Comparison of ENCODE assay signal across 10 cellular contexts in the genomic region with DNA sequence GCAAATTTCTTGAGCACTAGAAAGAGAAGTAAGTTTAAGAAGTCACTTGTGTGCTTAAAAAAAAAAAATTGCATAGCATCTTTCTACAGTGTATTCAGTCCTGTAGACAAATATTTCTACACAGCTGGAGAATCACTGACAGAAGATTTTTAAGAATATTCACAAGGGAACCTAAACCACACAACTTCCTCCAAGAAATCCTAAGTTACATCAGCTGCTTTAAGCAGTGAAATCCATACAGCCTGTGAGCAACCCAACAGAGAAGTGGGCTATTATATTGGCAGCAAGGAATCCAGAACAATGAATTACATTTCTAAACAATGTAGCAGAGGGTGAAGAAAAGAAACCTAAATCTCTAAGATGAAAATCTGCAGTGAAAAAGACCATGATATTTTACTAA. TPM values are rescaled to one million over a fixed set of nuclear protein-coding genes. Genes with fewer than 3 reads are reported as not detected.
DNase-seq lines count a peak whose midpoint lies in the region; ATAC-seq and TF ChIP-seq lines count a peak whose summit lies in the region.
"Had no signal": no experiment of that assay in that cellular context is flagged by ENCODE, and none has a peak within 500 bp of the region (broad histone marks: within the 10 kb centered on the region; RNA-seq: fewer than 3 reads in every experiment).

No MANE protein-coding gene starts in this region.

- no peak for TF ChIP-seq EP300 in tibial nerve (IDR thresholded peaks at IDR 0.05)

- H3K9me3 Mint-ChIP-seq in activated T-cell treated with anti-CD3 and anti-CD28 coated beads, Interleukin-2, amount 50 U/mL, for 72 hours = no peaks in the 10 kb centered on the region
- H3K9me3 Mint-ChIP-seq: nephron progenitor cell had no signal

- no peaks in the 10 kb centered on the region for H3K36me3 Mint-ChIP-seq in activated T-cell treated with anti-CD3 and anti-CD28 coated beads, Interleukin-2, amount 50 U/mL, for 72 hours (ENCODE audit: insufficient read depth in 2 of 2)

- TF ChIP-seq CTCF in brain microvascular endothelial cell (IDR thresholded peaks at IDR 0.05; ENCODE audit: low read depth, low read length, missing control alignments) = no peak
- TF ChIP-seq CTCF in lung (IDR thresholded peaks at IDR 0.05; ENCODE audit: control extremely low read depth, extremely low read depth) = no peak
- TF ChIP-seq CTCF in tibial nerve (IDR thresholded peaks at IDR 0.05) = no peak
- no peak for TF ChIP-seq CTCF in lower leg skin (IDR thresholded peaks at IDR 0.05)

- H3K4me3 Mint-ChIP-seq in activated T-cell treated with anti-CD3 and anti-CD28 coated beads, Interleukin-2, amount 50 U/mL, for 72 hours = peak overlapping the region; percentile 20 to 25
- H3K4me3 Mint-ChIP-seq: nephron progenitor cell had no signal

- peaks cover 72% of the 10 kb centered on the region for H3K4me1 Mint-ChIP-seq in activated T-cell treated with anti-CD3 and anti-CD28 coated beads, Interleukin-2, amount 50 U/mL, for 72 hours (ENCODE audit: low read depth)

- H3K9me3 ChIP-seq in lung (ENCODE audit: control insufficient read depth in 2 of 2, insufficient read depth in 1 of 2, low read length in 1 of 2) (no peaks in the 10 kb centered on the region), tibial nerve (no peaks in the 10 kb centered on the region)

- H3K36me3 ChIP-seq in brain microvascular endothelial cell (replicated peaks) (no peaks in the 10 kb centered on the region), lung (ENCODE audit: control insufficient read depth in 2 of 2, insufficient read depth in 2 of 2, low read length in 2 of 2) (no peaks in the 10 kb centered on the region), tibial nerve (no peaks in the 10 kb centered on the region)

- no peaks in the 10 kb centered on the region for H3K27me3 Mint-ChIP-seq in activated T-cell treated with anti-CD3 and anti-CD28 coated beads, Interleukin-2, amount 50 U/mL, for 72 hours (ENCODE audit: low read depth)

- in situ Hi-C loops in brain microvascular endothelial cell (cut with HindIII; ENCODE audit: low pct_ligation_motif_present, low sequenced_read_pairs) = no loop called here

- intact Hi-C loops in lower leg skin (cut with DNase I; ENCODE audit: low total_unique reads) = no loop called here

- H3K4me1 ChIP-seq in lung (ENCODE audit: control insufficient read depth in 2 of 2, insufficient read depth in 2 of 2, low read length in 2 of 2) (peaks cover 10 to 12% of the 10 kb centered on the region in 2 donors), tibial nerve (peaks cover 0 to 63% (median 7%) of the 10 kb centered on the region in 4 donors)

- TF ChIP-seq POLR2A in tibial nerve (IDR thresholded peaks at IDR 0.05) = no peak
- TF ChIP-seq POLR2A in lower leg skin (IDR thresholded peaks at IDR 0.05) = no peak

- no peak for ATAC-seq in activated T-cell treated with anti-CD3 and anti-CD28 coated beads, Interleukin-2, amount 50 U/mL, for 72 hours (replicated peaks in 1 of 2)
- peak; percentile 3 for ATAC-seq in lung (ENCODE audit: insufficient read depth, low FRiP score)

- H3K27ac ChIP-seq in brain microvascular endothelial cell (peak overlapping the region; percentile 91), lung (ENCODE audit: low read depth in 1 of 2, low read length in 1 of 2) (peak overlapping the region in 1 of 2 donors; percentile 73), tibial nerve (peak overlapping the region; percentile 29 to 88 (median 59))

- no peaks in the 10 kb centered on the region for H3K27me3 ChIP-seq in brain microvascular endothelial cell (replicated peaks)
- H3K27me3 ChIP-seq in lung (ENCODE audit: control insufficient read depth, insufficient read depth) = no peaks in the 10 kb centered on the region
- H3K27me3 ChIP-seq in tibial nerve = no peaks in the 10 kb centered on the region

- H3K4me3 ChIP-seq in brain microvascular endothelial cell (ENCODE audit: low read depth, low read length) (peak overlapping the region; percentile 20), lung (no peak overlapping the region), tibial nerve (peak overlapping the region; percentile 2 to 64 (median 28)), lower leg skin (ENCODE audit: low read depth, poor library complexity, severe bottlenecking) (no peak overlapping the region)

- H3K27ac Mint-ChIP-seq in activated T-cell treated with anti-CD3 and anti-CD28 coated beads, Interleukin-2, amount 50 U/mL, for 72 hours = no peak overlapping the region

- DNase-seq in activated T-cell treated with anti-CD3 and anti-CD28 coated beads, Interleukin-2, amount 50 U/mL, for 72 hours = no peak
- DNase-seq in activated T-cell treated with anti-CD3 and anti-CD28 coated beads, Interleukin-2, amount 50 U/mL, for 1 hour = no peak
- no peak for DNase-seq in brain microvascular endothelial cell
- DNase-seq in lung (ENCODE audit: low spot score) = no peak
- no peak for DNase-seq in tibial nerve (ENCODE audit: low spot score in 2 of 2)
- no peak for DNase-seq in NCI-H82 (lab: John Stamatoyannopoulos, UW)
- no peak for DNase-seq in lower leg skin (ENCODE audit: low spot score in 2 of 2)
- DNase-seq in NCI-H524 (lab: John Stamatoyannopoulos, UW) = no peak
- DNase-seq: NCI-H2081 treated with DMSO at 0.1 percent for 48 hours, nephron progenitor cell had no signal

RNA-seq across cellular contexts. Expression of a gene that starts 1.5 kb away (rescaled TPM):
- total RNA-seq in activated T-cell treated with anti-CD3 and anti-CD28 coated beads, Interleukin-2, amount 50 U/mL, for 72 hours = 10 to 100 TPM; 51.6 to 71.5 TPM
- 100 to 1,000 TPM; 158 to 193 TPM for total RNA-seq in lung
- 100 to 1,000 TPM in 1 of 2 donors, 10 to 100 TPM in 1; 48.8 to 109 TPM for polyA plus RNA-seq in lung
- 100 to 1,000 TPM; 147 to 258 (median 243) TPM for total RNA-seq in tibial nerve
- 100 to 1,000 TPM; 189 to 292 (median 271) TPM for total RNA-seq in lower leg skin

Comparison
In these comparisons a context has a peak if more than half of its experiments do, and no peak if none do; other contexts are left out.
1. H3K4me3 ChIP-seq: peak in brain microvascular endothelial cell (single experiment) and tibial nerve (4 of 4); none in lung (single experiment) and lower leg skin (single experiment).